Comparison of ENCODE assay signal across 19 cellular contexts in the genomic region with DNA sequence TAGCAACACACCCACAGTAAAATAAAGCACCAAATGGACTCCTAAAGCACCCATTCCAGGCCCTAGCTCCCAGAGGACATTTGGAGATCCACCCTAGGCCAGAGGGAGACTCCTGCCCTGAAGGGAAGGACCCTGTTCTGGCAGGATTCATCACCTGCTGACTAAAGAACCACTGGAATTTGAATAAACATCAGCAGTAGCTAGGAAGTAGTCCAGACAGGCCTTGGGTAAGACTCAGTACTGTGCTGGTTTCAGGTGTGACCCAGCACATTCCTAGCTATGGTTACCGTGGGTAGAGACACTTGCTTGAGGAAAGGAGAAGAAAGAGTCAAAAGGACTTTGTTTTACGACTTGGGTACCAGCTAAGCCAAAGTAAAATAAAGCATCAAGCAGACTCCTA.
"Had no signal": no experiment of that assay in that cellular context is flagged by ENCODE, and none has a peak within 500 bp of the region (broad histone marks: within the 10 kb centered on the region; RNA-seq: fewer than 3 reads in every experiment).

No MANE protein-coding gene starts in this region.

- DNase-seq: effector memory CD4-positive, alpha-beta T cell; esophagus squamous epithelium; foreskin fibroblast; kidney glomerular epithelial cell; natural killer cell; nucleus accumbens; ovary; right cardiac atrium; small intestine; stimulated activated CD4-positive, alpha-beta T cell treated with anti-CD3 and anti-CD28 coated beads, Interleukin-2, amount 100 ng/mL, for 48 hours; stimulated activated CD8-positive, alpha-beta memory T cell treated with anti-CD3 and anti-CD28 coated beads, Interleukin-4, amount 100 ng/mL, for 48 hours; stimulated activated naive CD8-positive, alpha-beta T cell treated with anti-CD3 and anti-CD28 coated beads, Interleukin-15, Interleukin-2, amounts not matched to agents 100 U/mL and 50 U/mL, for 24 hours; thyroid gland; upper lobe of left lung; uterus had no signal

- H3K4me1 ChIP-seq: suprapubic skin, upper lobe of left lung, uterus had no signal

- H3K27ac ChIP-seq: esophagus squamous epithelium, ovary, suprapubic skin, thyroid gland, upper lobe of left lung, uterus had no signal

- H3K27me3 ChIP-seq: esophagus squamous epithelium, ovary, suprapubic skin, thyroid gland, upper lobe of left lung, uterus had no signal

- H3K9me3 ChIP-seq: esophagus squamous epithelium, ovary, suprapubic skin, thyroid gland, upper lobe of left lung, uterus had no signal

- H3K27ac Mint-ChIP-seq: mesothelial cell of epicardium; natural killer cell; stimulated activated effector memory CD8-positive, alpha-beta T cell treated with anti-CD3 and anti-CD28 coated beads, Interleukin-12 subunit alpha, Interleukin-12 subunit beta, amount 100 ng/mL, for 72 hours had no signal

- H3K36me3 Mint-ChIP-seq: mesothelial cell of epicardium; natural killer cell; stimulated activated effector memory CD8-positive, alpha-beta T cell treated with anti-CD3 and anti-CD28 coated beads, Interleukin-12 subunit alpha, Interleukin-12 subunit beta, amount 100 ng/mL, for 72 hours had no signal

- H3K4me1 Mint-ChIP-seq: natural killer cell; stimulated activated effector memory CD8-positive, alpha-beta T cell treated with anti-CD3 and anti-CD28 coated beads, Interleukin-12 subunit alpha, Interleukin-12 subunit beta, amount 100 ng/mL, for 72 hours had no signal

- H3K4me3 Mint-ChIP-seq: mesothelial cell of epicardium; natural killer cell; neural crest cell; stimulated activated effector memory CD8-positive, alpha-beta T cell treated with anti-CD3 and anti-CD28 coated beads, Interleukin-12 subunit alpha, Interleukin-12 subunit beta, amount 100 ng/mL, for 72 hours had no signal

- H3K4me3 ChIP-seq: esophagus squamous epithelium, ovary, suprapubic skin, thyroid gland, upper lobe of left lung, uterus had no signal

- H3K9me3 Mint-ChIP-seq: mesothelial cell of epicardium, neural crest cell had no signal

- H3K36me3 ChIP-seq: esophagus squamous epithelium, ovary, suprapubic skin, thyroid gland, upper lobe of left lung, uterus had no signal
